21 cellular contexts compared by ENCODE assay signal in the genomic region with DNA sequence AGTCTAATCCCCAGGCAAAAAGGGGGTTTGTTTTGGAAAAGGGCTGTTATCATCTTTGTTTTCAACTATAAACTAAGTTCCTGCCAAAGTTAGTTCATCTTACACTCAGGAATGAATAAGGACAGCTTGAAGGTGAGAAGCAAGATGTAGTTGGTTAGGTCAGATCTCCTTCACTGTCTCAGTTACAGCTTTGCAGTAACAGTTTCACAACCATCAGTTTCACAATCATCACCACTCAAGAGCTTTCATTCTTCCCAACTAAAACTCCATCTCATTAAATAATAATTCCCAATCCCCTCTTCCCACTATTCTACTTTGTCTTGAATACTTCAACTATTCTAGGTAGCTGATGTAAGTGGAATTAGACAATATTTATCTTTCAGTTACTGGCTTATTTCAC.
A peak's percentile ranks its signal among the peaks of the same experiment; 100 is the strongest.
DNase-seq lines count a peak whose midpoint lies in the region; ATAC-seq lines count a peak whose summit lies in the region.
"Had no signal": no experiment of that assay in that cellular context is flagged by ENCODE, and none has a peak within 500 bp of the region (broad histone marks: within the 10 kb centered on the region; RNA-seq: fewer than 3 reads in every experiment).

No MANE protein-coding gene starts in this region.

- in situ Hi-C loops in ACHN (cut with HindIII; ENCODE audit: low pct_ligation_motif_present, low pct_unique_long_range_greater_than_20kb, low sequenced_read_pairs) = no loop called here

- H3K4me1 Mint-ChIP-seq in activated CD8-positive, alpha-beta T cell treated with anti-CD3 and anti-CD28 coated beads, Interleukin-2, amount 10 ng/mL, durations not matched to agents 7 days and 5 days (ENCODE audit: low read depth) = no peaks in the 10 kb centered on the region
- H3K4me1 Mint-ChIP-seq: naive B cell had no signal

- H3K14ac ChIP-seq in mesenchymal stem cell (ENCODE audit: low read length in 2 of 2) = no peak overlapping the region

- H3K27ac Mint-ChIP-seq in activated CD8-positive, alpha-beta T cell treated with anti-CD3 and anti-CD28 coated beads, Interleukin-2, amount 10 ng/mL, durations not matched to agents 7 days and 5 days = no peak overlapping the region
- H3K27ac Mint-ChIP-seq: effector memory CD8-positive, alpha-beta T cell; IgD-negative memory B cell; naive B cell; T-helper 1 cell treated with Interleukin-12 subunit alpha and Interleukin-12 subunit beta and Interleukin-4 antibody, amounts not matched to agents 30 μg/mL and 1 μg/mL, for 36 hours had no signal

- H2AFZ ChIP-seq in mesenchymal stem cell (ENCODE audit: low read depth, low read length) = no peak overlapping the region

- no peaks in the 10 kb centered on the region for H3K27me3 ChIP-seq in adipocyte (replicated peaks; ENCODE audit: control insufficient read depth, insufficient read depth, low read length)
- H3K27me3 ChIP-seq in mesenchymal stem cell (ENCODE audit: control insufficient read depth in 1 of 2, insufficient read depth in 1 of 2, low read length in 2 of 2) = no peaks in the 10 kb centered on the region
- H3K27me3 ChIP-seq: foreskin keratinocyte had no signal

- no peaks in the 10 kb centered on the region for H3K36me3 ChIP-seq in adipocyte (ENCODE audit: control insufficient read depth, insufficient read depth, low read length, severe bottlenecking)
- H3K36me3 ChIP-seq in mesenchymal stem cell (ENCODE audit: control insufficient read depth in 1 of 2, insufficient read depth in 2 of 2, low read depth in 1 of 2, low read length in 2 of 2) = no peaks in the 10 kb centered on the region

- H2BK120ac ChIP-seq in mesenchymal stem cell (ENCODE audit: low read depth, low read length) = no peak overlapping the region

- H4K91ac ChIP-seq in mesenchymal stem cell (ENCODE audit: low read length) = no peak overlapping the region

- H2BK15ac ChIP-seq in mesenchymal stem cell (ENCODE audit: low read depth, poor library complexity, severe bottlenecking) = no peak overlapping the region

- no peak overlapping the region for H2AK5ac ChIP-seq in mesenchymal stem cell (ENCODE audit: low read length, severe bottlenecking)

- H3K4me3 ChIP-seq in adipocyte (ENCODE audit: low read length) (no peak overlapping the region), mesenchymal stem cell (ENCODE audit: insufficient read depth in 1 of 2, low read depth in 1 of 2, low read length in 2 of 2) (no peak overlapping the region)

- CTCF ChIA-PET in activated CD8-positive, alpha-beta T cell treated with anti-CD3 and anti-CD28 coated beads, Interleukin-2, amount 10 ng/mL, durations not matched to agents 7 days and 5 days (lab: Charles Lee) = no interaction called here

- DNase-seq in SIG-M5 treated with dmso at 0.1 percent for 504 hours (lab: John Stamatoyannopoulos, UW; ENCODE audit: unreplicated experiment) = peak; percentile 32
- no peak for DNase-seq in SIG-M5 (lab: John Stamatoyannopoulos, UW)
- DNase-seq in adipocyte (ENCODE audit: low read depth) = peak; percentile 37
- DNase-seq in mesenchymal stem cell = peak; percentile 21
- DNase-seq in globus pallidus (ENCODE audit: low spot score) = no peak
- no peak for DNase-seq in activated CD8-positive, alpha-beta T cell treated with anti-CD3 and anti-CD28 coated beads, Interleukin-2, amount 10 ng/mL, durations not matched to agents 7 days and 5 days
- DNase-seq in ACHN = no peak
- DNase-seq: activated CD4-positive, alpha-beta T cell treated with anti-CD3 and anti-CD28 coated beads, Interleukin-2, amount 50 U/mL, for 48 hours; activated naive CD4-positive, alpha-beta T cell treated with anti-CD3 and anti-CD28 coated beads, Interleukin-2, amount 50 U/mL, for 16 hours; activated T-cell treated with anti-CD3 and anti-CD28 coated beads, Interleukin-2, amount 50 U/mL, for 4 hours; cerebellar nuclear complex; effector memory CD8-positive, alpha-beta T cell; foreskin keratinocyte; naive B cell; NCI-H1092; NCI-H2029 treated with DMSO at 0.1 percent for 48 hours; NCI-H510A; Right ventricle myocardium superior had no signal

- H3K9me3 Mint-ChIP-seq in activated CD8-positive, alpha-beta T cell treated with anti-CD3 and anti-CD28 coated beads, Interleukin-2, amount 10 ng/mL, durations not matched to agents 7 days and 5 days (ENCODE audit: insufficient read depth) = no peaks in the 10 kb centered on the region
- H3K9me3 Mint-ChIP-seq: activated T-cell treated with anti-CD3 and anti-CD28 coated beads, Interleukin-2, amount 50 U/mL, for 4 hours; effector memory CD8-positive, alpha-beta T cell; T-helper 1 cell treated with Interleukin-12 subunit alpha and Interleukin-12 subunit beta and Interleukin-4 antibody, amounts not matched to agents 30 μg/mL and 1 μg/mL, for 36 hours had no signal

- no peak overlapping the region for H3K27ac ChIP-seq in mesenchymal stem cell (ENCODE audit: low read length, poor library complexity, severe bottlenecking)
- H3K27ac ChIP-seq: foreskin keratinocyte had no signal

- no peaks in the 10 kb centered on the region for H3K9me3 ChIP-seq in adipocyte (ENCODE audit: control insufficient read depth, low read length)
- H3K9me3 ChIP-seq in mesenchymal stem cell (ENCODE audit: control insufficient read depth, low read length) = no peaks in the 10 kb centered on the region

- H2BK5ac ChIP-seq in mesenchymal stem cell (ENCODE audit: low read depth, low read length, poor library complexity, severe bottlenecking) = no peak overlapping the region

- H3K4ac ChIP-seq in mesenchymal stem cell (ENCODE audit: low read depth in 1 of 2, low read length in 2 of 2) = no peak overlapping the region

- no peak overlapping the region for H4K8ac ChIP-seq in mesenchymal stem cell (ENCODE audit: low read length)

- H3K79me1 ChIP-seq in mesenchymal stem cell (replicated peaks; ENCODE audit: low read length, poor library complexity, severe bottlenecking) = no peaks in the 10 kb centered on the region

- no peak overlapping the region for H3K23ac ChIP-seq in mesenchymal stem cell (ENCODE audit: low read length in 2 of 2)

- no peak overlapping the region for H3K4me2 ChIP-seq in mesenchymal stem cell (ENCODE audit: low read length, poor library complexity, severe bottlenecking)

- H3K4me1 ChIP-seq in adipocyte (ENCODE audit: control insufficient read depth, insufficient read depth, low read length) (peaks cover 22% of the 10 kb centered on the region), mesenchymal stem cell (ENCODE audit: control insufficient read depth, insufficient read depth, low read depth, low read length) (peaks cover 1% of the 10 kb centered on the region)
- H3K4me1 ChIP-seq: foreskin keratinocyte had no signal

- H3K36me3 Mint-ChIP-seq in activated CD8-positive, alpha-beta T cell treated with anti-CD3 and anti-CD28 coated beads, Interleukin-2, amount 10 ng/mL, durations not matched to agents 7 days and 5 days (ENCODE audit: low read depth) = no peaks in the 10 kb centered on the region
- H3K36me3 Mint-ChIP-seq: naive B cell had no signal

- H3K27me3 Mint-ChIP-seq in activated CD8-positive, alpha-beta T cell treated with anti-CD3 and anti-CD28 coated beads, Interleukin-2, amount 10 ng/mL, durations not matched to agents 7 days and 5 days (ENCODE audit: low read depth) = no peaks in the 10 kb centered on the region
- H3K27me3 Mint-ChIP-seq: effector memory CD8-positive, alpha-beta T cell; naive B cell had no signal

- no peak overlapping the region for H3K4me3 Mint-ChIP-seq in activated CD8-positive, alpha-beta T cell treated with anti-CD3 and anti-CD28 coated beads, Interleukin-2, amount 10 ng/mL, durations not matched to agents 7 days and 5 days
- H3K4me3 Mint-ChIP-seq: activated T-cell treated with anti-CD3 and anti-CD28 coated beads, Interleukin-2, amount 50 U/mL, for 4 hours; effector memory CD8-positive, alpha-beta T cell; IgD-negative memory B cell; naive B cell; T-helper 1 cell treated with Interleukin-12 subunit alpha and Interleukin-12 subunit beta and Interleukin-4 antibody, amounts not matched to agents 30 μg/mL and 1 μg/mL, for 36 hours had no signal

- H3K18ac ChIP-seq in mesenchymal stem cell (ENCODE audit: low read depth in 1 of 2, low read length in 2 of 2) = no peak overlapping the region

- POLR2A ChIA-PET in activated CD8-positive, alpha-beta T cell treated with anti-CD3 and anti-CD28 coated beads, Interleukin-2, amount 10 ng/mL, durations not matched to agents 7 days and 5 days (lab: Charles Lee) = no interaction called here

- H3K9ac ChIP-seq in adipocyte (ENCODE audit: low read length) (no peak overlapping the region), mesenchymal stem cell (ENCODE audit: low read length) (no peak overlapping the region)

- H2BK12ac ChIP-seq in mesenchymal stem cell (ENCODE audit: low read length in 2 of 2) = no peak overlapping the region

- ATAC-seq in HG03159 (IDR thresholded peaks at IDR 0.05; ENCODE audit: unreplicated experiment) = peak; percentile 55
- no peak for ATAC-seq in activated CD8-positive, alpha-beta T cell treated with anti-CD3 and anti-CD28 coated beads, Interleukin-2, amount 10 ng/mL, durations not matched to agents 7 days and 5 days
- ATAC-seq: activated T-cell treated with anti-CD3 and anti-CD28 coated beads, Interleukin-2, amount 50 U/mL, for 4 hours; effector memory CD8-positive, alpha-beta T cell; foreskin keratinocyte had no signal

Comparison
In these comparisons a context has a peak if more than half of its experiments do, and no peak if none do; other contexts are left out.
1. DNase-seq: peak in SIG-M5 treated with dmso at 0.1 percent for 504 hours (single experiment), adipocyte (single experiment) and mesenchymal stem cell (single experiment); none in SIG-M5 (single experiment), globus pallidus (single experiment), activated CD8-positive, alpha-beta T cell treated with anti-CD3 and anti-CD28 coated beads, Interleukin-2, amount 10 ng/mL, durations not matched to agents 7 days and 5 days (single experiment) and ACHN (single experiment).